ENCODE assay signal across 8 cellular contexts in genomic region chr18:2655153-2655953, GRCh38. TPM values are rescaled to one million over a fixed set of nuclear protein-coding genes. Genes with fewer than 3 reads are reported as not detected.
A peak's percentile ranks its signal among the peaks of the same experiment; 100 is the strongest.
DNase-seq lines count a peak whose midpoint lies in the region; ATAC-seq and TF ChIP-seq lines count a peak whose summit lies in the region.

TSS of gene SMCHD1 (plus strand) at chr18:2655726. CDS start at chr18:2656076, 350 bp downstream.

- peak within 1 kb of the TSS; percentile 68 to 88 (median 73) for H3K4me3 ChIP-seq in right lobe of liver

- intact Hi-C loops in activated CD4-positive, alpha-beta memory T cell treated with anti-CD3 and anti-CD28 coated beads for 36 hours (cut with micrococcal nuclease) = loop anchor here (1.0 to 10.0 kb wide), 11 partner anchors 19 to 1843 kb away; partner anchors contain the start of genes MYL12A, TGIF1 and YES1
- intact Hi-C loops in right lobe of liver (cut with DNase I) = no loop called here

- peaks cover 0 to 19% (median 8%) of the 10 kb centered on the region in 4 donors for H3K4me1 ChIP-seq in right lobe of liver

- H3K9me3 ChIP-seq in right lobe of liver = no peaks in the 10 kb centered on the region

- ATAC-seq in GM19372 (IDR thresholded peaks at IDR 0.05; ENCODE audit: low read depth, unreplicated experiment) (peak; percentile 66), HG03520 (IDR thresholded peaks at IDR 0.05; ENCODE audit: unreplicated experiment) (peak; percentile 63), right lobe of liver (peak; percentile 80 to 92 (median 88))

- H3K27me3 Mint-ChIP-seq in activated CD4-positive, alpha-beta memory T cell treated with anti-CD3 and anti-CD28 coated beads for 36 hours = no peaks in the 10 kb centered on the region

- peak within 1 kb of the TSS; percentile 95 to 96 (median 95) for H3K27ac ChIP-seq in right lobe of liver

- H3K27me3 ChIP-seq in right lobe of liver = no peaks in the 10 kb centered on the region

- H3K4me3 Mint-ChIP-seq in activated CD4-positive, alpha-beta memory T cell treated with anti-CD3 and anti-CD28 coated beads for 36 hours = peak within 1 kb of the TSS; percentile 91

- 0% methylated on average over 17 of the region's 102 CpGs for WGBS in right lobe of liver (ENCODE audit: insufficient coverage, low coverage, low lambda C conversion rate, missing lambda C conversion rate)

- DNase-seq in CD1c-positive myeloid dendritic cell (ENCODE audit: extremely low spot score) (peak; percentile 95), NCI-H748 treated with DMSO at 0.1 percent for 48 hours (lab: John Stamatoyannopoulos, UW) (peak; percentile 71), dermis microvascular lymphatic vessel endothelial cell (ENCODE audit: low read depth in 2 of 2) (peak; percentile 43 to 82), right lobe of liver (peak; percentile 95 to 97 (median 95))
- peak; percentile 94 for DNase-seq in activated CD4-positive, alpha-beta memory T cell treated with anti-CD3 and anti-CD28 coated beads for 36 hours
- DNase-seq in stimulated activated CD4-positive, alpha-beta T cell treated with anti-CD3 and anti-CD28 coated beads, Interleukin-4, amount 100 ng/mL, for 4 hours = peak; percentile 93 to 96

- TF ChIP-seq POLR2A in right lobe of liver (IDR thresholded peaks at IDR 0.05) = peak; percentile 97

- peak within 1 kb of the TSS; percentile 97 for H3K27ac Mint-ChIP-seq in activated CD4-positive, alpha-beta memory T cell treated with anti-CD3 and anti-CD28 coated beads for 36 hours

- H3K4me1 Mint-ChIP-seq in activated CD4-positive, alpha-beta memory T cell treated with anti-CD3 and anti-CD28 coated beads for 36 hours (ENCODE audit: low read depth) = peaks cover 29% of the 10 kb centered on the region

- no peak for TF ChIP-seq CTCF in right lobe of liver (IDR thresholded peaks at IDR 0.05)

- H3K36me3 ChIP-seq in right lobe of liver = no peaks in the 10 kb centered on the region

- POLR2A ChIA-PET in activated CD4-positive, alpha-beta memory T cell treated with anti-CD3 and anti-CD28 coated beads for 36 hours (lab: Charles Lee) = interaction anchor here (0.6 to 4.0 kb wide), 17 partner anchors 9 to 328 kb away, joined by 3 to 18 read pairs (median 5); partner anchors contain the start of genes METTL4 and NDC80

- peaks cover 22% of the 10 kb centered on the region for H3K36me3 Mint-ChIP-seq in activated CD4-positive, alpha-beta memory T cell treated with anti-CD3 and anti-CD28 coated beads for 36 hours

- H3K9me3 Mint-ChIP-seq in activated CD4-positive, alpha-beta memory T cell treated with anti-CD3 and anti-CD28 coated beads for 36 hours = no peaks in the 10 kb centered on the region

- CTCF ChIA-PET in activated CD4-positive, alpha-beta memory T cell treated with anti-CD3 and anti-CD28 coated beads for 36 hours (lab: Charles Lee) = interaction anchor here (0.6 to 1.7 kb wide), 4 partner anchors 13 to 85 kb away, joined by 3 to 5 read pairs (median 4); no protein-coding TSS in a partner anchor

RNA-seq across cellular contexts. Expression of gene SMCHD1, which starts in this region (rescaled TPM):
- total RNA-seq in activated CD4-positive, alpha-beta memory T cell treated with anti-CD3 and anti-CD28 coated beads for 36 hours = 10 to 100 TPM; 86.0 to 94.5 TPM
- total RNA-seq in dermis microvascular lymphatic vessel endothelial cell (43.0 and 44.2 TPM in 2 replicates), right lobe of liver (10 to 100 TPM; 13.9 to 31.0 (median 17.3) TPM)

Comparison
In these comparisons a context has a peak if more than half of its experiments do, and no peak if none do; other contexts are left out.
1. Peak in every context shown above with its lines: DNase-seq, ATAC-seq, H3K4me3 ChIP-seq and H3K27ac ChIP-seq.